In the genomic region with DNA sequence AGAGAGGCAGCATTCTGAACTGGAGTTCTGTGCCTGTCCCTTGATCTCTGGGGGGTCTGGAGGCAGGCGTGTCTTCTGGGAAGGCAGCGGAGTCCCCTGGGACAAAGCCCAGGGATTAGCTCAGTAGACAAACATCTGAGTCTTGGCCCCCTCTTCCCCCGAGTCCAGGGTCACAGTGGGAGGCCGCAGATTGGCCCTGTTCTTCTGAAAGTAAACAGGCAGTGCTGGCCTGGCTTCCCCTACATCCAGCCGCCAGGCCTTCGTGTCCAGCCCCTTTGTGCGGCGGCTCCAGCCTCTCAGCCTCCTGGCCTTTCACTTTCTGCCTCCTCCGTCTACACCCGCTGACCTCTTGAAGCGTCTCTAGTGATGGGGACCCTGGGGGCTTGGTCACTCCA, we compare ENCODE assay signal across 13 cellular contexts. TPM values are rescaled to one million over a fixed set of nuclear protein-coding genes. Genes with fewer than 3 reads are reported as not detected.
DNase-seq lines count a peak whose midpoint lies in the region; ATAC-seq, FAIRE-seq and TF ChIP-seq lines count a peak whose summit lies in the region.
"Had no signal": no experiment of that assay in that cellular context is flagged by ENCODE, and none has a peak within 500 bp of the region (broad histone marks: within the 10 kb centered on the region; RNA-seq: fewer than 3 reads in every experiment).

No MANE protein-coding gene starts in this region.

- no peaks in the 10 kb centered on the region for H3K36me3 Mint-ChIP-seq in nephron progenitor cell (ENCODE audit: low read depth)
- H3K36me3 Mint-ChIP-seq: type B pancreatic cell had no signal

- peak; percentile 87 to 95; a peak in 3 of 5 replicates for TF ChIP-seq EP300 in A549 (IDR thresholded peaks at IDR 0.05)

- CTCF ChIA-PET in A549 (lab: Yijun Ruan, JAX) = interaction anchor here (0.7 to 3.8 kb wide), 4 partner anchors 11 to 52 kb away, joined by 3 to 19 read pairs (median 4); no protein-coding TSS in a partner anchor

- peak overlapping the region; percentile 91 for H3K27ac Mint-ChIP-seq in nephron progenitor cell
- H3K27ac Mint-ChIP-seq: type B pancreatic cell had no signal

- FAIRE-seq in A549 (lab: Jason Lieb, UNC) = no peak
- FAIRE-seq in small intestine (lab: Jason Lieb, UNC) = no peak

- H3K4me3 ChIP-seq in A549 (no peak overlapping the region), MG63 (no peak overlapping the region), small intestine (ENCODE audit: low read depth in 1 of 2, low read length in 2 of 2) (no peak overlapping the region)

- TF ChIP-seq POLR2A in A549 (IDR thresholded peaks at IDR 0.05; ENCODE audit: low read length) = no peak

- TF ChIP-seq RAD21 in A549 (conservative IDR thresholded peaks at IDR 0.05 in 1 of 2, IDR thresholded peaks at IDR 0.05 in 1 of 2) = peak in 1 of 2 experiments; percentile 19; a peak in 2 of 5 replicates

- H3K4me3 Mint-ChIP-seq in nephron progenitor cell = no peak overlapping the region
- H3K4me3 Mint-ChIP-seq: type B pancreatic cell had no signal

- H3K9me3 ChIP-seq in A549 (0 out of 3 replicates have a peak, but pooled peaks cover 5% of the 10 kb centered on the region), MG63 (peaks cover 14% of the 10 kb centered on the region), small intestine (ENCODE audit: control insufficient read depth, low read depth) (no peaks in the 10 kb centered on the region)

- ATAC-seq in A549 = peak; percentile 90 to 94
- ATAC-seq in esophagus mucosa = peak; percentile 22
- ATAC-seq in SK-N-SH treated with all-trans-retinoic acid at 6 μM for 48 hours = no peak
- ATAC-seq: HCT116 had no signal

- peak overlapping the region; percentile 94 to 98 for H3K27ac ChIP-seq in A549
- H3K27ac ChIP-seq in small intestine (ENCODE audit: low read depth in 1 of 2, low read length in 1 of 2) = peak overlapping the region in 1 of 2 donors; percentile 79
- H3K27ac ChIP-seq: parathyroid adenoma had no signal

- DNase-seq in A549 (ENCODE audit: low read depth in 1 of 2, low spot score in 1 of 2) (peak; percentile 61 to 95), MG63 (peak; percentile 98), nephron progenitor cell (peak; percentile 25), A172 (ENCODE audit: low spot score) (no peak), RKO (ENCODE audit: low spot score) (no peak), small intestine (no peak)
- DNase-seq: activated CD4-positive, alpha-beta T cell treated with anti-CD3 and anti-CD28 coated beads, Interleukin-2, amount 50 U/mL, for 1 hour; NCI-H524 had no signal

- 0% methylated on average over 4 of the region's 11 CpGs for WGBS in A549 (ENCODE audit: missing lambda C conversion rate)
- WGBS in small intestine, 3 donors = 45 to 52% (median 49%) methylated on average over 9 to 11 of the region's 11 CpGs

- H3K36me3 ChIP-seq in MG63 (no peaks in the 10 kb centered on the region), small intestine (ENCODE audit: control insufficient read depth in 2 of 2, insufficient read depth in 2 of 2, low read length in 2 of 2) (no peaks in the 10 kb centered on the region)

- H3K4me2 ChIP-seq in A549 = peak overlapping the region; percentile 60

- POLR2A ChIA-PET in A549 (lab: Yijun Ruan, JAX) = no interaction called here

- H3K4me1 ChIP-seq in A549 (peaks cover 57% of the 10 kb centered on the region), small intestine (ENCODE audit: control insufficient read depth in 2 of 2, insufficient read depth in 1 of 2, low read depth in 1 of 2, low read length in 1 of 2) (no peaks in the 10 kb centered on the region)
- H3K4me1 ChIP-seq: parathyroid adenoma had no signal

- TF ChIP-seq CTCF in A549 (IDR thresholded peaks at IDR 0.05) (no peak), nephron progenitor cell (IDR thresholded peaks at IDR 0.05) (no peak)

- H3K27me3 Mint-ChIP-seq in nephron progenitor cell (ENCODE audit: low read depth, poor library complexity) = peaks cover 15% of the 10 kb centered on the region

- H3K27me3 ChIP-seq in MG63 = no peaks in the 10 kb centered on the region
- no peaks in the 10 kb centered on the region for H3K27me3 ChIP-seq in small intestine (ENCODE audit: control insufficient read depth in 2 of 2, insufficient read depth in 2 of 2, low read length in 2 of 2)

- peaks cover 22% of the 10 kb centered on the region for H3K4me1 Mint-ChIP-seq in nephron progenitor cell

- H3K9me3 Mint-ChIP-seq in nephron progenitor cell = peaks cover 14% of the 10 kb centered on the region
- H3K9me3 Mint-ChIP-seq: type B pancreatic cell had no signal

TF ChIP-seq in A549, 52 proteins besides CTCF, POLR2A, EP300 and RAD21 (continues in another document):
- TF ChIP-seq KDM1A (IDR thresholded peaks at IDR 0.05; ENCODE audit: low read depth) (no peak), ZSCAN20 (CRISPR knock-in tag; IDR thresholded peaks at IDR 0.05) (peak; percentile 93)
- TF ChIP-seq, protein P1, sequence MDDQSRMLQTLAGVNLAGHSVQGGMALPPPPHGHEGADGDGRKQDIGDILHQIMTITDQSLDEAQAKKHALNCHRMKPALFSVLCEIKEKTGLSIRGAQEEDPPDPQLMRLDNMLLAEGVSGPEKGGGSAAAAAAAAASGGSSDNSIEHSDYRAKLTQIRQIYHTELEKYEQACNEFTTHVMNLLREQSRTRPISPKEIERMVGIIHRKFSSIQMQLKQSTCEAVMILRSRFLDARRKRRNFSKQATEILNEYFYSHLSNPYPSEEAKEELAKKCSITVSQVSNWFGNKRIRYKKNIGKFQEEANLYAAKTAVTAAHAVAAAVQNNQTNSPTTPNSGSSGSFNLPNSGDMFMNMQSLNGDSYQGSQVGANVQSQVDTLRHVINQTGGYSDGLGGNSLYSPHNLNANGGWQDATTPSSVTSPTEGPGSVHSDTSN (IDR thresholded peaks at IDR 0.05) = no peak

TF ChIP-seq in SK-N-SH treated with all-trans-retinoic acid at 6 μM for 48 hours, 23 proteins besides CTCF, POLR2A, EP300 and RAD21:
- TF ChIP-seq TOX (CRISPR knock-in tag; IDR thresholded peaks at IDR 0.05; ENCODE audit: borderline replicate concordance) (no peak), ARNTL (CRISPR knock-in tag; IDR thresholded peaks at IDR 0.05; ENCODE audit: borderline replicate concordance, low read depth) (no peak)
TF ChIP-seq in SK-N-SH treated with all-trans-retinoic acid at 6 μM for 48 hours: peak in this region for 0.

RNA-seq across cellular contexts. Expression of a gene that starts 1.0 kb away (rescaled TPM):
- polyA plus RNA-seq in A549 (2011; rRNA removed) = not detected in 2 replicates
- not detected in 2 replicates for polyA plus RNA-seq in A549 (2012; cell fraction: cytosol; rRNA removed)
- polyA plus RNA-seq in A549 (2012; cell fraction: nucleus; rRNA removed) = not detected in 2 replicates
- polyA plus RNA-seq in A549 (2017; fragmentation: RNase III; extraction: RNeasy Plus Mini Kit Qiagen cat#74134 plus additional on column Dnase treatment) = not detected in 3 replicates
- not detected in 2 replicates for polyA minus RNA-seq in A549 (2011; rRNA and poly(A)+ RNA removed)
- total RNA-seq in MG63 (2014; rRNA removed; shearing (Covaris generic); ENCODE audit: low replicate concordance) = not detected in 2 replicates
- total RNA-seq in esophagus mucosa = not detected
- total RNA-seq in A172 (2014; rRNA removed; shearing (Covaris generic)) = not detected in 2 replicates
- not detected for polyA plus RNA-seq in small intestine

RNA-seq across cellular contexts. Expression of a gene that starts 20.9 kb away (rescaled TPM):
- polyA plus RNA-seq in A549 (2011; rRNA removed) (26.7 and 33.2 TPM in 2 replicates), A549 (2017; fragmentation: RNase III; extraction: RNeasy Plus Mini Kit Qiagen cat#74134 plus additional on column Dnase treatment) (39.0 to 73.0 TPM (median 49.3 TPM) in 3 replicates), small intestine (1 to 10 TPM in 2 of 3 donors, not detected in 1; 1.9 to 8.5 TPM)
- 23.0 and 34.1 TPM in 2 replicates for polyA plus RNA-seq in A549 (2012; cell fraction: cytosol; rRNA removed)
- polyA plus RNA-seq in A549 (2012; cell fraction: nucleus; rRNA removed) = 263 and 313 TPM in 2 replicates
- 28.3 and 29.4 TPM in 2 replicates for polyA minus RNA-seq in A549 (2011; rRNA and poly(A)+ RNA removed)
- 4.7 and 17.0 TPM in 2 replicates for total RNA-seq in MG63 (2014; rRNA removed; shearing (Covaris generic); ENCODE audit: low replicate concordance)
- total RNA-seq in esophagus mucosa = 1.9 TPM
- 7.7 and 8.1 TPM in 2 replicates for total RNA-seq in A172 (2014; rRNA removed; shearing (Covaris generic))

RNA-seq across cellular contexts. Expression of a gene that starts 54.2 kb away (rescaled TPM):
- 0.37 and 0.95 TPM in 2 replicates for polyA plus RNA-seq in A549 (2011; rRNA removed)
- polyA plus RNA-seq in A549 (2012; cell fraction: cytosol; rRNA removed) = 0.45 TPM in 2 replicates
- polyA plus RNA-seq in A549 (2012; cell fraction: nucleus; rRNA removed) = 0.60 and 0.76 TPM in 2 replicates
- 0.17 to 0.24 TPM (median 0.23 TPM) in 3 replicates for polyA plus RNA-seq in A549 (2017; fragmentation: RNase III; extraction: RNeasy Plus Mini Kit Qiagen cat#74134 plus additional on column Dnase treatment)
- polyA minus RNA-seq in A549 (2011; rRNA and poly(A)+ RNA removed) = 1.2 and 1.9 TPM in 2 replicates
- total RNA-seq in MG63 (2014; rRNA removed; shearing (Covaris generic); ENCODE audit: low replicate concordance) = not detected in 2 replicates
- 3.8 TPM for total RNA-seq in esophagus mucosa
- 0.02 TPM in 1 of 2 replicates, not detected in the other for total RNA-seq in A172 (2014; rRNA removed; shearing (Covaris generic))
- 1 to 10 TPM; 1.3 to 6.4 (median 5.7) TPM for polyA plus RNA-seq in small intestine

Comparison
In these comparisons a context has a peak if more than half of its experiments do, and no peak if none do; other contexts are left out.
1. DNase-seq: peak in A549 (2 of 2), MG63 (single experiment) and nephron progenitor cell (single experiment); none in A172 (single experiment), RKO (single experiment) and small intestine (single experiment).